Comparison of ENCODE assay signal across 1 cellular context in the genomic region with DNA sequence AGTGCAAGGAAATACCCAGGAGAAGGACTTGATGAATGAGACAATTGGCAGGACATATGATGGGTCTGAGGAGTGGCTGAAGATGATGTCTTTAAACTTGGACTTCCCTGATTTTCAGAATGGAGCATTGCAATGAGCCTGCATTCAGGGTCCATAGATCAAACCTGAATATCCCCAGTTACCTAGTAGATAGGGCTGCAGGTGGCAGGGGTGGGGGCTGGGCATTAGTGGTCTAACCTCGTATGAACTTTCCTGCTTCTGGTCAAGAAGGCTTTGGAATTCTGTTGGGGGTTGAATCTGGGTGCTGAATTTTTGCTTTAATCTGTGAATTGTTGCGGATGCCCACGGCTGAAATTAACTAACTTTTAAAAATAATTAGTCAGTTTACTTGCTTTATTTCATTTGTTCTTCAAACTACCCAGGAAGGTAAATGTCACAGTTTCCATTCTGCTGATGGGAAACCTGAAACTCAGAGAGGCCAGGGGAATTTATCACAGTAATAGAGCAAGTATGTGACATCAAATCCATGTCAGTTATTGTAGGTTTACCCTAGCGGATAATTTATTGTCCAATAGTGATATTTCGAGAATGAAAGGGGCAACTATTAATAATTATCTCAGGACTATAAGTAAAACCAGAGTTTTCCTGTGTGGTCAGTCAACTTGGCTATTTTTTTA.
TF ChIP-seq lines count a peak whose summit lies in the region.

No MANE protein-coding gene starts in this region.

TF ChIP-seq in A549, 52 proteins besides CTCF, POLR2A, EP300 and RAD21:
- TF ChIP-seq JUNB (IDR thresholded peaks at IDR 0.05): no peak
- no peak for TF ChIP-seq ESRRA (IDR thresholded peaks at IDR 0.05; ENCODE audit: borderline replicate concordance, low read length)
- TF ChIP-seq BHLHE40 (IDR thresholded peaks at IDR 0.05; ENCODE audit: low read depth, low read length): no peak
- TF ChIP-seq, protein P1, sequence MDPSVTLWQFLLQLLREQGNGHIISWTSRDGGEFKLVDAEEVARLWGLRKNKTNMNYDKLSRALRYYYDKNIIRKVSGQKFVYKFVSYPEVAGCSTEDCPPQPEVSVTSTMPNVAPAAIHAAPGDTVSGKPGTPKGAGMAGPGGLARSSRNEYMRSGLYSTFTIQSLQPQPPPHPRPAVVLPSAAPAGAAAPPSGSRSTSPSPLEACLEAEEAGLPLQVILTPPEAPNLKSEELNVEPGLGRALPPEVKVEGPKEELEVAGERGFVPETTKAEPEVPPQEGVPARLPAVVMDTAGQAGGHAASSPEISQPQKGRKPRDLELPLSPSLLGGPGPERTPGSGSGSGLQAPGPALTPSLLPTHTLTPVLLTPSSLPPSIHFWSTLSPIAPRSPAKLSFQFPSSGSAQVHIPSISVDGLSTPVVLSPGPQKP (IDR thresholded peaks at IDR 0.05; ENCODE audit: low read depth, low read length): no peak
- TF ChIP-seq HDAC2 (IDR thresholded peaks at IDR 0.05): no peak
- TF ChIP-seq RFX5 (IDR thresholded peaks at IDR 0.05): no peak
- no peak for TF ChIP-seq HEYL (CRISPR knock-in tag; IDR thresholded peaks at IDR 0.05)
- no peak for TF ChIP-seq ZC3H11A (IDR thresholded peaks at IDR 0.05)
- TF ChIP-seq CBX8 (IDR thresholded peaks at IDR 0.05): no peak
- TF ChIP-seq POLR2AphosphoS2 (conservative IDR thresholded peaks at IDR 0.05; ENCODE audit: low read length): no peak
- TF ChIP-seq RCOR1 (IDR thresholded peaks at IDR 0.05; ENCODE audit: low read depth, low read length): no peak
- no peak for TF ChIP-seq GATA3 (IDR thresholded peaks at IDR 0.05; ENCODE audit: borderline replicate concordance)
- TF ChIP-seq, protein P2, sequence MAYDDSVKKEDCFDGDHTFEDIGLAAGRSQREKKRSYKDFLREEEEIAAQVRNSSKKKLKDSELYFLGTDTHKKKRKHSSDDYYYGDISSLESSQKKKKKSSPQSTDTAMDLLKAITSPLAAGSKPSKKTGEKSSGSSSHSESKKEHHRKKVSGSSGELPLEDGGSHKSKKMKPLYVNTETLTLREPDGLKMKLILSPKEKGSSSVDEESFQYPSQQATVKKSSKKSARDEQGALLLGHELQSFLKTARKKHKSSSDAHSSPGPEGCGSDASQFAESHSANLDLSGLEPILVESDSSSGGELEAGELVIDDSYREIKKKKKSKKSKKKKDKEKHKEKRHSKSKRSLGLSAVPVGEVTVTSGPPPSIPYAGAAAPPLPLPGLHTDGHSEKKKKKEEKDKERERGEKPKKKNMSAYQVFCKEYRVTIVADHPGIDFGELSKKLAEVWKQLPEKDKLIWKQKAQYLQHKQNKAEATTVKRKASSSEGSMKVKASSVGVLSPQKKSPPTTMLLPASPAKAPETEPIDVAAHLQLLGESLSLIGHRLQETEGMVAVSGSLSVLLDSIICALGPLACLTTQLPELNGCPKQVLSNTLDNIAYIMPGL (CRISPR knock-in tag; IDR thresholded peaks at IDR 0.05; ENCODE audit: borderline replicate concordance): no peak
- TF ChIP-seq, protein P3, sequence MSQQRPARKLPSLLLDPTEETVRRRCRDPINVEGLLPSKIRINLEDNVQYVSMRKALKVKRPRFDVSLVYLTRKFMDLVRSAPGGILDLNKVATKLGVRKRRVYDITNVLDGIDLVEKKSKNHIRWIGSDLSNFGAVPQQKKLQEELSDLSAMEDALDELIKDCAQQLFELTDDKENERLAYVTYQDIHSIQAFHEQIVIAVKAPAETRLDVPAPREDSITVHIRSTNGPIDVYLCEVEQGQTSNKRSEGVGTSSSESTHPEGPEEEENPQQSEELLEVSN (IDR thresholded peaks at IDR 0.05; ENCODE audit: borderline replicate concordance, low read depth): no peak
- TF ChIP-seq, protein P4, sequence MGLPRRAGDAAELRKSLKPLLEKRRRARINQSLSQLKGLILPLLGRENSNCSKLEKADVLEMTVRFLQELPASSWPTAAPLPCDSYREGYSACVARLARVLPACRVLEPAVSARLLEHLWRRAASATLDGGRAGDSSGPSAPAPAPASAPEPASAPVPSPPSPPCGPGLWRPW (IDR thresholded peaks at IDR 0.05): no peak
- TF ChIP-seq NFE2L2 (conservative IDR thresholded peaks at IDR 0.05; ENCODE audit: low read length): no peak
- TF ChIP-seq, protein P5, sequence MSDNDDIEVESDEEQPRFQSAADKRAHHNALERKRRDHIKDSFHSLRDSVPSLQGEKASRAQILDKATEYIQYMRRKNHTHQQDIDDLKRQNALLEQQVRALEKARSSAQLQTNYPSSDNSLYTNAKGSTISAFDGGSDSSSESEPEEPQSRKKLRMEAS (IDR thresholded peaks at IDR 0.05): no peak
- no peak for TF ChIP-seq TP53 (CRISPR knock-in tag; IDR thresholded peaks at IDR 0.05)
